ENCODE assay signal across 8 cellular contexts in the genomic region with DNA sequence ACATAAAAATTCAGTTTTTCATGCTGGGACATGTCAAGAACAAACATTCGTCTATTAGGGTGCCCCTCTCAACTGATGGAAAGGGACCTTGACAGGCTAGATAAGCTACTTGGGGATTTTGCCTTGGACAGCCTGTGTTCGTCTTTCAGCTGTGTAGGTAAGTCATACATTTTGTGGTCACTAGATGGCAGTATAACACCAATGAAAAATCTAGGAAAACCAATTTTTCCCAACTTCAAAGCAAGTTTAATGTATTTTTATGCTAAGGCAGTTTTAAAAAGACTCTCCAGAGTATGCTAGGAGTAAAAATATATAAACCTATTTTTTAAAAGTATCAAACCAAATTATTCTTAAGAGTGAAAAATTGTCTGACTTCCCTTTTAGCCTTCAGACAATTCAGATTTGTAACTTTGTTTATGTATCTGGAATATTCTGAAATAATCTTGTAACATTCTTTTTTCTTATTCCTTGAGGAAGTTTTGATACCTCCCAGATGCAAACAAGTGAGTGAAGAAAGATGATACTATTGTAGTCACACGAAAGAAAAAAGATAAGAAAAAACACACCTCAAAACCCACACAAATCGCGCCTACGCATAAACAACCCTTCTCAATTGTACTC.
DNase-seq lines count a peak whose midpoint lies in the region; ATAC-seq and FAIRE-seq lines count a peak whose summit lies in the region.

No MANE protein-coding gene starts in this region.

- FAIRE-seq in TTC549 (lab: Jason Lieb, UNC): peak; percentile 89

- ATAC-seq in GM21390 (IDR thresholded peaks at IDR 0.05; ENCODE audit: unreplicated experiment): peak; percentile 57
- ATAC-seq in stimulated activated naive CD8-positive, alpha-beta T cell treated with anti-CD3 and anti-CD28 coated beads, Interleukin-15, Interleukin-2, amounts not matched to agents 100 U/mL and 50 U/mL, for 24 hours: no peak

- DNase-seq in EL (peak; percentile 45), Kasumi-1 (lab: John Stamatoyannopoulos, UW) (peak; percentile 65 to 68), foreskin melanocyte (peak; percentile 29), pons (ENCODE audit: low spot score) (peak; percentile 67), T-helper 9 cell (no peak)
- DNase-seq in stimulated activated naive CD8-positive, alpha-beta T cell treated with anti-CD3 and anti-CD28 coated beads, Interleukin-15, Interleukin-2, amounts not matched to agents 100 U/mL and 50 U/mL, for 24 hours: no peak

Comparison
In these comparisons a context has a peak if more than half of its experiments do, and no peak if none do; other contexts are left out.
1. DNase-seq: peak in EL (single experiment), Kasumi-1 (2 of 2), foreskin melanocyte (single experiment) and pons (single experiment); none in T-helper 9 cell (single experiment) and stimulated activated naive CD8-positive, alpha-beta T cell treated with anti-CD3 and anti-CD28 coated beads, Interleukin-15, Interleukin-2, amounts not matched to agents 100 U/mL and 50 U/mL, for 24 hours (single experiment).